12 cellular contexts compared by ENCODE assay signal in the genomic region with DNA sequence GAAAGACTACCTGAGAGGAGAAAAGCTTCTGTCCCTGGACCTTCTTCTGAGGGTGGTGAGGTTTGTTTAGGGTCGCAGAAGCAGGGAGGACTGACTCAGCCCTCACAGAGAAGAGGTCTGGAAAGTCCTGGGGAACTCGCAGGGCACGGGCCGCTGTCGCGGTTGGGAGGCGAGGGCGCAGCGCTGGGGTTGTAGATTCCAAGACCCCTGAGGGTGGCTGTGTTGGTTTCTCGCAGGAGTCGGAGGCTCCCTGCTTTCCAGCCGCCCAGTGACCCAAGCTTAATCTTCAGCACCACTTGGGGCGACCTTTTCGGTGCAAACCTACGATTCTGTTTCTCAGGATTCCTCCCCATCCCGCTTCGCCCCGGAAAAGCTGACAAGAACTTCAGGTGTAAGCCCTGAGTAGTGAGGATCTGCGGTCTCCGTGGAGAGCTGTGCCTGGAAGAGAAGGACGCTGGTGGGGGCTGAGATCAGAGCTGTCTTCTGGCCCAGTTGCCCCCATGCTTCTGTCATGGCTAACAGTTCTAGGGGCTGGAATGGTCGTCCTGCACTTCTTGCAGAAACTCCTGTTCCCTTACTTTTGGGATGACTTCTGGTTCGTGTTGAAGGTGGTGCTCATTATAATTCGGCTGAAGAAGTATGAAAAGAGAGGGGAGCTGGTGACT. TPM values are rescaled to one million over a fixed set of nuclear protein-coding genes. Genes with fewer than 3 reads are reported as not detected.
DNase-seq lines count a peak whose midpoint lies in the region; ATAC-seq and TF ChIP-seq lines count a peak whose summit lies in the region.
"Had no signal": no experiment of that assay in that cellular context is flagged by ENCODE, and none has a peak within 500 bp of the region (broad histone marks: within the 10 kb centered on the region; RNA-seq: fewer than 3 reads in every experiment).

No MANE protein-coding gene starts in this region.

- H2AFZ ChIP-seq in SK-N-SH (ENCODE audit: low read depth): no peak overlapping the region
- H2AFZ ChIP-seq in fibroblast of lung (ENCODE audit: low read length): no peak overlapping the region

- peaks cover 25% of the 10 kb centered on the region for H3K9me3 Mint-ChIP-seq in mesothelial cell of epicardium
- peaks cover 2% of the 10 kb centered on the region for H3K9me3 Mint-ChIP-seq in activated naive CD8-positive, alpha-beta T cell treated with anti-CD3 and anti-CD28 coated beads for 36 hours

- H3K9me3 ChIP-seq in SK-N-SH (no peaks in the 10 kb centered on the region), fibroblast of lung (ENCODE audit: control insufficient read depth, insufficient read depth, low read depth, low read length) (no peaks in the 10 kb centered on the region), upper lobe of right lung (no peaks in the 10 kb centered on the region)

- 35% methylated on average over 19 of the region's 24 CpGs for WGBS in SK-N-SH (ENCODE audit: low lambda C conversion rate)

- DNase-seq in SK-N-SH (no peak), fibroblast of lung (ENCODE audit: low read depth in 2 of 2) (no peak), mesothelial cell of epicardium (ENCODE audit: low spot score in 2 of 2, unreplicated experiment in 2 of 2) (peak in 1 of 2 experiments; percentile 43), upper lobe of right lung (no peak), coronary artery (ENCODE audit: low spot score) (no peak)
- DNase-seq in activated naive CD8-positive, alpha-beta T cell treated with anti-CD3 and anti-CD28 coated beads for 36 hours: no peak
- DNase-seq: small intestine; stimulated activated naive CD4-positive, alpha-beta T cell had no signal

- H3K79me2 ChIP-seq in SK-N-SH (ENCODE audit: insufficient read depth) (no peaks in the 10 kb centered on the region), fibroblast of lung (ENCODE audit: control insufficient read depth, insufficient read depth, low read length) (no peaks in the 10 kb centered on the region)

- H3K4me1 Mint-ChIP-seq in mesothelial cell of epicardium: peaks cover 22% of the 10 kb centered on the region
- no peaks in the 10 kb centered on the region for H3K4me1 Mint-ChIP-seq in activated naive CD8-positive, alpha-beta T cell treated with anti-CD3 and anti-CD28 coated beads for 36 hours
- H3K4me1 Mint-ChIP-seq: central memory CD8-positive, alpha-beta T cell had no signal

- H3K27me3 ChIP-seq in SK-N-SH (ENCODE audit: insufficient read depth) (no peaks in the 10 kb centered on the region; the same call in 1 of the 2 replicates), fibroblast of lung (ENCODE audit: control insufficient read depth, insufficient read depth, low read length) (no peaks in the 10 kb centered on the region), upper lobe of right lung (peaks cover 20% of the 10 kb centered on the region)

- POLR2A ChIA-PET in SK-N-SH (lab: Yijun Ruan, JAX): no interaction called here

- H3K4me3 Mint-ChIP-seq in mesothelial cell of epicardium: peak overlapping the region; percentile 83
- H3K4me3 Mint-ChIP-seq in activated naive CD8-positive, alpha-beta T cell treated with anti-CD3 and anti-CD28 coated beads for 36 hours: no peak overlapping the region
- H3K4me3 Mint-ChIP-seq: central memory CD8-positive, alpha-beta T cell had no signal

- no peaks in the 10 kb centered on the region for H3K27me3 Mint-ChIP-seq in mesothelial cell of epicardium (ENCODE audit: low read depth)
- H3K27me3 Mint-ChIP-seq in activated naive CD8-positive, alpha-beta T cell treated with anti-CD3 and anti-CD28 coated beads for 36 hours: peaks cover 36% of the 10 kb centered on the region

- TF ChIP-seq EP300 in SK-N-SH (IDR thresholded peaks at IDR 0.05; ENCODE audit: borderline replicate concordance in 1 of 2, low read depth in 1 of 2, low read length in 1 of 2): no peak

- H3K9ac ChIP-seq in SK-N-SH (no peak overlapping the region), fibroblast of lung (ENCODE audit: insufficient read depth, low read length) (no peak overlapping the region)

- TF ChIP-seq RAD21 in SK-N-SH (IDR thresholded peaks at IDR 0.05; ENCODE audit: low read length): no peak

- H3K4me3 ChIP-seq in SK-N-SH (ENCODE audit: low read depth in 2 of 2, low read length in 1 of 2) (peak overlapping the region in 1 of 2 experiments; percentile 53; a peak in 2 of 4 replicates), fibroblast of lung (replicated peaks in 1 of 4; ENCODE audit: control extremely low read depth in 1 of 4, insufficient read depth in 1 of 4, low read depth in 3 of 4, low read length in 4 of 4) (peak overlapping the region in 1 of 4 experiments; percentile 52), upper lobe of right lung (peak overlapping the region; percentile 32), coronary artery (no peak overlapping the region)
- H3K4me3 ChIP-seq: SK-N-MC had no signal

- H3K4me2 ChIP-seq in SK-N-SH: peak overlapping the region; percentile 50; the same call in 1 of the 2 replicates
- peak overlapping the region; percentile 25 for H3K4me2 ChIP-seq in fibroblast of lung (ENCODE audit: extremely low read depth, insufficient read depth, low read length)

- H4K20me1 ChIP-seq in SK-N-SH (ENCODE audit: insufficient read depth) (no peaks in the 10 kb centered on the region), fibroblast of lung (ENCODE audit: control insufficient read depth, extremely low read depth, insufficient read depth, low read length) (no peaks in the 10 kb centered on the region)

- intact Hi-C loops in upper lobe of right lung (cut with DNase I): no loop called here

- H3F3A ChIP-seq in SK-N-SH (replicated peaks; ENCODE audit: insufficient read depth): no peaks in the 10 kb centered on the region

- peak overlapping the region; percentile 61 for H3K27ac Mint-ChIP-seq in mesothelial cell of epicardium
- H3K27ac Mint-ChIP-seq in activated naive CD8-positive, alpha-beta T cell treated with anti-CD3 and anti-CD28 coated beads for 36 hours: no peak overlapping the region

- H3K4me1 ChIP-seq in SK-N-SH (ENCODE audit: control insufficient read depth in 1 of 2, insufficient read depth in 2 of 2, low read depth in 1 of 2, low read length in 1 of 2) (no peaks in the 10 kb centered on the region; a peak in 1 of 4 replicates), fibroblast of lung (ENCODE audit: control insufficient read depth, extremely low read depth, insufficient read depth, low read length) (no peaks in the 10 kb centered on the region), upper lobe of right lung (no peaks in the 10 kb centered on the region)

- TF ChIP-seq CTCF in SK-N-SH (IDR thresholded peaks at IDR 0.05) (no peak), fibroblast of lung (conservative IDR thresholded peaks at IDR 0.05 in 1 of 2, IDR thresholded peaks at IDR 0.05 in 1 of 2; ENCODE audit: low read depth in 1 of 2, low read length in 2 of 2) (no peak), mesothelial cell of epicardium (IDR thresholded peaks at IDR 0.05; ENCODE audit: unreplicated experiment) (no peak), upper lobe of right lung (IDR thresholded peaks at IDR 0.05) (no peak), coronary artery (IDR thresholded peaks at IDR 0.05) (no peak)

- H3K27ac ChIP-seq in SK-N-SH (ENCODE audit: low read depth in 2 of 2, low read length in 1 of 2) (no peak overlapping the region), fibroblast of lung (ENCODE audit: insufficient read depth, low read length) (no peak overlapping the region), upper lobe of right lung (no peak overlapping the region), coronary artery (no peak overlapping the region)
- H3K27ac ChIP-seq: SK-N-MC had no signal

- peak; percentile 23 for ATAC-seq in upper lobe of right lung
- ATAC-seq in HG03139 (IDR thresholded peaks at IDR 0.05; ENCODE audit: unreplicated experiment): no peak
- ATAC-seq in HG02763 (IDR thresholded peaks at IDR 0.05; ENCODE audit: unreplicated experiment): no peak

- H3K36me3 Mint-ChIP-seq in mesothelial cell of epicardium: peaks cover 19% of the 10 kb centered on the region
- no peaks in the 10 kb centered on the region for H3K36me3 Mint-ChIP-seq in activated naive CD8-positive, alpha-beta T cell treated with anti-CD3 and anti-CD28 coated beads for 36 hours

- CTCF ChIA-PET in SK-N-SH (lab: Yijun Ruan, JAX): interaction anchor here (0.8 kb wide), 1 partner anchor 129 kb away, joined by 3 read pairs; the partner anchor contains the start of gene ISOC1

- H3K36me3 ChIP-seq in SK-N-SH (replicated peaks in 1 of 2; ENCODE audit: control insufficient read depth in 1 of 2, insufficient read depth in 2 of 2, low read length in 1 of 2) (no peaks in the 10 kb centered on the region), fibroblast of lung (ENCODE audit: control insufficient read depth, insufficient read depth, low read length) (no peaks in the 10 kb centered on the region), upper lobe of right lung (no peaks in the 10 kb centered on the region)

- H3K9me2 ChIP-seq in SK-N-SH: no peaks in the 10 kb centered on the region

TF ChIP-seq in SK-N-SH, 30 proteins besides CTCF, POLR2A, EP300 and RAD21:
- TF ChIP-seq POLR2AphosphoS5 (IDR thresholded peaks at IDR 0.05; ENCODE audit: low read depth, low read length): no peak
- TF ChIP-seq, protein P1, sequence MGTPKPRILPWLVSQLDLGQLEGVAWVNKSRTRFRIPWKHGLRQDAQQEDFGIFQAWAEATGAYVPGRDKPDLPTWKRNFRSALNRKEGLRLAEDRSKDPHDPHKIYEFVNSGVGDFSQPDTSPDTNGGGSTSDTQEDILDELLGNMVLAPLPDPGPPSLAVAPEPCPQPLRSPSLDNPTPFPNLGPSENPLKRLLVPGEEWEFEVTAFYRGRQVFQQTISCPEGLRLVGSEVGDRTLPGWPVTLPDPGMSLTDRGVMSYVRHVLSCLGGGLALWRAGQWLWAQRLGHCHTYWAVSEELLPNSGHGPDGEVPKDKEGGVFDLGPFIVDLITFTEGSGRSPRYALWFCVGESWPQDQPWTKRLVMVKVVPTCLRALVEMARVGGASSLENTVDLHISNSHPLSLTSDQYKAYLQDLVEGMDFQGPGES (IDR thresholded peaks at IDR 0.05; ENCODE audit: low read depth, low read length): no peak
- TF ChIP-seq RFX5 (IDR thresholded peaks at IDR 0.05; ENCODE audit: low read length): no peak

RNA-seq across cellular contexts. Expression of gene SLC27A6, which starts 0.5 kb away (rescaled TPM):
- 0.12 and 0.45 TPM in 2 replicates for polyA plus RNA-seq in SK-N-SH (2012; rRNA removed)
- polyA plus RNA-seq in SK-N-SH (2012; cell fraction: cytosol; rRNA removed): 0.55 and 0.87 TPM in 2 replicates
- 0.15 and 0.18 TPM in 2 replicates for polyA plus RNA-seq in SK-N-SH (2012; cell fraction: nucleus; rRNA removed)
- 0.17 and 0.26 TPM in 2 replicates for total RNA-seq in fibroblast of lung
- polyA plus RNA-seq in fibroblast of lung: 0.02 and 0.08 TPM in 2 replicates
- polyA plus RNA-seq in fibroblast of lung (2012): 0.14 TPM in 1 of 2 replicates, not detected in the other
- polyA minus RNA-seq in fibroblast of lung (ENCODE audit: low replicate concordance): not detected in 2 replicates
- total RNA-seq in mesothelial cell of epicardium: 26.3 to 30.0 TPM (median 28.4 TPM) in 3 replicates
- not detected for total RNA-seq in upper lobe of right lung
- total RNA-seq in activated naive CD8-positive, alpha-beta T cell treated with anti-CD3 and anti-CD28 coated beads for 36 hours: not detected

Comparison
In these comparisons a context has a peak if more than half of its experiments do, and no peak if none do; other contexts are left out.
1. RNA of gene SLC27A6, which starts 0.5 kb away (total RNA-seq): 26.3 to 30.0 TPM in mesothelial cell of epicardium; 0.17 to 0.26 TPM in fibroblast of lung, not detected in upper lobe of right lung (single experiment) and not detected in activated naive CD8-positive, alpha-beta T cell treated with anti-CD3 and anti-CD28 coated beads for 36 hours; every median in the first group is over 10 times any median in the second.